Comparison of ENCODE assay signal across 22 cellular contexts in genomic region chr17:76008630-76009425, GRCh38. TPM values are rescaled to one million over a fixed set of nuclear protein-coding genes. Genes with fewer than 3 reads are reported as not detected.
DNase-seq lines count a peak whose midpoint lies in the region; FAIRE-seq and TF ChIP-seq lines count a peak whose summit lies in the region.
"Had no signal": no experiment of that assay in that cellular context is flagged by ENCODE, and none has a peak within 500 bp of the region (broad histone marks: within the 10 kb centered on the region; RNA-seq: fewer than 3 reads in every experiment).

No MANE protein-coding gene starts in this region.

- TF ChIP-seq POLR2A in H1 (IDR thresholded peaks at IDR 0.05; ENCODE audit: control extremely low read depth in 1 of 2, low read depth in 2 of 2, low read length in 2 of 2): no peak

- TF ChIP-seq RAD21 in H1 (IDR thresholded peaks at IDR 0.05 in 1 of 2, conservative IDR thresholded peaks at IDR 0.05 in 1 of 2; ENCODE audit: low read depth in 2 of 2, low read length in 2 of 2): no peak

- FAIRE-seq in H1 (lab: Jason Lieb, UNC) (no peak), RCC 7860 (lab: Jason Lieb, UNC) (no peak)
- FAIRE-seq: GM19239 had no signal

- H3K4me3 Mint-ChIP-seq in osteocyte (ENCODE audit: unreplicated experiment): no peak overlapping the region
- H3K4me3 Mint-ChIP-seq: CD4-positive, alpha-beta T cell had no signal

- no peaks in the 10 kb centered on the region for H3K9me3 Mint-ChIP-seq in osteocyte (ENCODE audit: unreplicated experiment)
- H3K9me3 Mint-ChIP-seq: CD4-positive, alpha-beta T cell had no signal

- no peak overlapping the region for H2BK20ac ChIP-seq in H1 (ENCODE audit: low read length)

- H3K14ac ChIP-seq in H1 (ENCODE audit: insufficient read length): no peak overlapping the region

- no peak for TF ChIP-seq CTCF in H1 (IDR thresholded peaks at IDR 0.05; ENCODE audit: control extremely low read depth in 1 of 3, insufficient read depth in 1 of 3, low read depth in 1 of 3, low read length in 3 of 3)
- TF ChIP-seq CTCF in osteocyte (IDR thresholded peaks at IDR 0.05): no peak

- H3K27me3 ChIP-seq in BLaER1: no peaks in the 10 kb centered on the region
- no peaks in the 10 kb centered on the region for H3K27me3 ChIP-seq in H1 (replicated peaks in 1 of 4; ENCODE audit: control insufficient read depth in 3 of 4, extremely low read depth in 1 of 4, insufficient read depth in 3 of 4, low read length in 3 of 4)
- H3K27me3 ChIP-seq: MG63 had no signal

- H2BK12ac ChIP-seq in H1 (ENCODE audit: low read depth, low read length): no peak overlapping the region

- H3K36me3 ChIP-seq in BLaER1 (0 out of 2 replicates have a peak, but pooled peaks cover 7% of the 10 kb centered on the region), H1 (ENCODE audit: control insufficient read depth in 2 of 4, insufficient read depth in 4 of 4, low read length in 3 of 4) (no peaks in the 10 kb centered on the region; a peak in 1 of 8 replicates)

- H3K4me2 ChIP-seq in BLaER1 (no peak overlapping the region), H1 (ENCODE audit: insufficient read depth in 1 of 2, low read depth in 2 of 2, low read length in 2 of 2) (no peak overlapping the region)

- H2AFZ ChIP-seq in H1 (ENCODE audit: low read length): no peak overlapping the region

- H3K9ac ChIP-seq in BLaER1: no peak overlapping the region
- H3K9ac ChIP-seq in H1 (replicated peaks in 1 of 4; ENCODE audit: extremely low read depth in 1 of 4, low read depth in 3 of 4, low read length in 3 of 4): no peak overlapping the region

- H3K27ac ChIP-seq in BLaER1 (0 out of 2 replicates have a peak overlapping the region, but pooled peaks have one; percentile 22), H1 (ENCODE audit: low read depth, low read length) (no peak overlapping the region)
- H3K27ac ChIP-seq: SK-N-MC had no signal

- no peak for DNase-seq in H1 (ENCODE audit: low read depth in 1 of 2, low spot score in 2 of 2)
- peak; percentile 83 for DNase-seq in osteocyte (ENCODE audit: extremely low spot score, unreplicated experiment)
- DNase-seq in RCC 7860 (ENCODE audit: low spot score): no peak
- DNase-seq in AG08395 (ENCODE audit: low spot score): no peak
- DNase-seq: CD4-positive, alpha-beta T cell; COR-L47; DMS79; MG63; NCI-H1048; NCI-H1417 treated with DMSO at 0.1 percent for 48 hours; NCI-H187; NCI-H446; NCI-H526; OCI-M1; SHP77 treated with DMSO at 0.1 percent for 48 hours had no signal

- H4K5ac ChIP-seq in H1 (ENCODE audit: insufficient read length, low read depth, low read length): no peak overlapping the region

- no peak for TF ChIP-seq EP300 in H1 (IDR thresholded peaks at IDR 0.05; ENCODE audit: borderline replicate concordance in 1 of 2, low read depth in 2 of 2, low read length in 2 of 2)

- H3K79me2 ChIP-seq in H1 (ENCODE audit: control insufficient read depth in 1 of 2, insufficient read depth in 2 of 2, low read length in 2 of 2): no peaks in the 10 kb centered on the region

- H2BK120ac ChIP-seq in H1 (replicated peaks; ENCODE audit: low read depth, low read length): no peak overlapping the region

- H3K36me3 Mint-ChIP-seq in osteocyte (ENCODE audit: unreplicated experiment): no peaks in the 10 kb centered on the region

- no peaks in the 10 kb centered on the region for H3K79me1 ChIP-seq in H1 (ENCODE audit: low read depth, low read length)

- H3K4me3 ChIP-seq in BLaER1 (no peak overlapping the region), H1 (ENCODE audit: extremely low read depth in 1 of 4, insufficient read depth in 2 of 4, low read depth in 3 of 4, low read length in 4 of 4) (no peak overlapping the region)
- H3K4me3 ChIP-seq: MG63, SK-N-MC had no signal

- POLR2A ChIA-PET in H1 (lab: Charles Lee; ENCODE audit: partially characterized antibody): interaction anchor here (0.7 to 1.6 kb wide), 8 partner anchors 11 to 262 kb away, joined by 3 to 7 read pairs (median 4); partner anchors contain the start of gene TRIM65

- peaks cover 56% of the 10 kb centered on the region for H3K4me1 ChIP-seq in BLaER1
- no peaks in the 10 kb centered on the region for H3K4me1 ChIP-seq in H1 (replicated peaks in 1 of 4; ENCODE audit: control insufficient read depth in 3 of 4, insufficient read depth in 4 of 4, low read length in 3 of 4)

- H3K9me3 ChIP-seq in BLaER1: no peaks in the 10 kb centered on the region
- H3K9me3 ChIP-seq in H1 (ENCODE audit: insufficient read depth in 2 of 2, low read depth in 1 of 2, low read length in 1 of 2): no peaks in the 10 kb centered on the region; a peak in 1 of 4 replicates
- H3K9me3 ChIP-seq: MG63 had no signal

- no peaks in the 10 kb centered on the region for H4K20me1 ChIP-seq in BLaER1
- no peaks in the 10 kb centered on the region for H4K20me1 ChIP-seq in H1 (replicated peaks in 1 of 2; ENCODE audit: control insufficient read depth in 1 of 2, insufficient read depth in 2 of 2, low read length in 2 of 2)

- no peaks in the 10 kb centered on the region for H3K27me3 Mint-ChIP-seq in osteocyte (ENCODE audit: unreplicated experiment)
- H3K27me3 Mint-ChIP-seq: CD4-positive, alpha-beta T cell had no signal

- H2BK15ac ChIP-seq in H1 (ENCODE audit: low read length): no peak overlapping the region

- H3K23me2 ChIP-seq in H1 (ENCODE audit: low read depth, low read length): no peaks in the 10 kb centered on the region

- H4K8ac ChIP-seq in H1 (ENCODE audit: extremely low read depth, insufficient read depth, low read length): peak overlapping the region; percentile 22

- H2BK5ac ChIP-seq in H1 (ENCODE audit: low read depth, low read length): no peak overlapping the region

- no peak overlapping the region for H3K23ac ChIP-seq in H1 (ENCODE audit: insufficient read length)

- WGBS in H1 (ENCODE audit: extremely low coverage in 1 of 2, insufficient coverage in 1 of 2, insufficient read length in 1 of 2, insufficient replicate concordance in 2 of 2, low coverage in 1 of 2, low lambda C conversion rate in 2 of 2, missing lambda C conversion rate in 1 of 2), 2 experiments: 96% methylated on average over 43 of the region's 56 CpGs; no CpG with 5 or more reads in 1 of the 2 experiments

- H2AK5ac ChIP-seq in H1 (ENCODE audit: low read depth, low read length): no peak overlapping the region

- CTCF ChIA-PET in H1 (lab: Charles Lee; ENCODE audit: partially characterized antibody): interaction anchor here (1.0 to 32.0 kb wide), 20 partner anchors 5 to 255 kb away, joined by 3 to 885 read pairs (median 4); partner anchors contain the start of genes CDK3, EVPL, MRPL38 and TRIM65

- no peak overlapping the region for H3K27ac Mint-ChIP-seq in osteocyte (ENCODE audit: unreplicated experiment)
- H3K27ac Mint-ChIP-seq: CD4-positive, alpha-beta T cell had no signal

- H3K4me1 Mint-ChIP-seq in osteocyte (ENCODE audit: unreplicated experiment): peaks cover 15% of the 10 kb centered on the region

- H4K91ac ChIP-seq in H1 (replicated peaks; ENCODE audit: insufficient read length, low read length): no peak overlapping the region

- H3K56ac ChIP-seq in H1 (replicated peaks; ENCODE audit: insufficient read length, low read depth, low read length): no peak overlapping the region

- H3K18ac ChIP-seq in H1 (ENCODE audit: extremely low read depth, low read length): no peak overlapping the region

- H3K4ac ChIP-seq in H1 (replicated peaks; ENCODE audit: insufficient read length, low read depth, low read length): no peak overlapping the region

RNA-seq across cellular contexts. Expression of gene CDK3, which starts 8.2 kb away (rescaled TPM):
- total RNA-seq in H1 (2021; fragmentation: NEBNext Ultra II Directional; extraction: Animal tissue kit (Norgen Biotek cat#: 25700)): 7.4 and 10.0 TPM in 2 replicates
- polyA plus RNA-seq in H1 (2011; rRNA removed): 14.6 and 20.1 TPM in 2 replicates
- 20.6 TPM for polyA plus RNA-seq in H1 (2011; cell fraction: cytosol; rRNA removed)
- 80.0 TPM for polyA plus RNA-seq in H1 (2011; cell fraction: nucleus; rRNA removed)
- 13.7 to 20.1 TPM (median 15.9 TPM) in 4 replicates for polyA plus RNA-seq in H1 (2012, experiment 1 of 2)
- polyA plus RNA-seq in H1 (2012, experiment 2 of 2): 6.3 TPM
- polyA plus RNA-seq in H1 (2013, experiment 1 of 2): 9.5 TPM
- polyA plus RNA-seq in H1 (2013, experiment 2 of 2): 8.7 TPM
- 3.3 and 4.3 TPM in 2 replicates for polyA minus RNA-seq in H1 (2011; rRNA and poly(A)+ RNA removed)
- polyA minus RNA-seq in H1 (2011; cell fraction: cytosol; rRNA and poly(A)+ RNA removed): 0.88 TPM
- polyA minus RNA-seq in H1 (2011; cell fraction: nucleus; rRNA and poly(A)+ RNA removed): 5.2 TPM
- 8.3 and 9.6 TPM in 2 replicates for total RNA-seq in osteocyte

RNA-seq across cellular contexts. Expression of gene EVPL, which starts 18.3 kb away (rescaled TPM):
- 0.75 and 0.99 TPM in 2 replicates for total RNA-seq in H1 (2021; fragmentation: NEBNext Ultra II Directional; extraction: Animal tissue kit (Norgen Biotek cat#: 25700))
- 0.20 and 0.35 TPM in 2 replicates for polyA plus RNA-seq in H1 (2011; rRNA removed)
- polyA plus RNA-seq in H1 (2011; cell fraction: cytosol; rRNA removed): 0.25 TPM
- 0.98 TPM for polyA plus RNA-seq in H1 (2011; cell fraction: nucleus; rRNA removed)
- polyA plus RNA-seq in H1 (2012, experiment 1 of 2): 0.30 to 0.69 TPM (median 0.51 TPM) in 4 replicates
- 0.20 TPM for polyA plus RNA-seq in H1 (2012, experiment 2 of 2)
- 0.55 TPM for polyA plus RNA-seq in H1 (2013, experiment 1 of 2)
- polyA plus RNA-seq in H1 (2013, experiment 2 of 2): 0.40 TPM
- 0.06 and 0.12 TPM in 2 replicates for polyA minus RNA-seq in H1 (2011; rRNA and poly(A)+ RNA removed)
- polyA minus RNA-seq in H1 (2011; cell fraction: cytosol; rRNA and poly(A)+ RNA removed): 0.88 TPM
- polyA minus RNA-seq in H1 (2011; cell fraction: nucleus; rRNA and poly(A)+ RNA removed): 0.30 TPM
- total RNA-seq in osteocyte: not detected in 2 replicates
- total RNA-seq: H4, LHCN-M2, RPMI7951 had no signal
- polyA plus RNA-seq: BJ had no signal

RNA-seq across cellular contexts. Expression of gene TEN1, which starts 29.8 kb away (rescaled TPM):
- total RNA-seq in H1 (2021; fragmentation: NEBNext Ultra II Directional; extraction: Animal tissue kit (Norgen Biotek cat#: 25700)): 15.9 and 17.6 TPM in 2 replicates
- polyA plus RNA-seq in H1 (2011; rRNA removed): 18.7 and 24.5 TPM in 2 replicates
- 27.9 TPM for polyA plus RNA-seq in H1 (2011; cell fraction: cytosol; rRNA removed)
- 56.7 TPM for polyA plus RNA-seq in H1 (2011; cell fraction: nucleus; rRNA removed)
- polyA plus RNA-seq in H1 (2012, experiment 1 of 2): 18.1 to 21.7 TPM (median 18.9 TPM) in 4 replicates
- 19.7 TPM for polyA plus RNA-seq in H1 (2012, experiment 2 of 2)
- polyA plus RNA-seq in H1 (2013, experiment 1 of 2): 16.5 TPM
- 15.2 TPM for polyA plus RNA-seq in H1 (2013, experiment 2 of 2)
- polyA minus RNA-seq in H1 (2011; rRNA and poly(A)+ RNA removed): 8.7 and 12.2 TPM in 2 replicates
- 6.6 TPM for polyA minus RNA-seq in H1 (2011; cell fraction: cytosol; rRNA and poly(A)+ RNA removed)
- 5.1 TPM for polyA minus RNA-seq in H1 (2011; cell fraction: nucleus; rRNA and poly(A)+ RNA removed)
- 23.7 and 25.2 TPM in 2 replicates for total RNA-seq in osteocyte

RNA-seq across cellular contexts. Expression of gene ACOX1, which starts 29.9 kb away (rescaled TPM):
- total RNA-seq in H1 (2021; fragmentation: NEBNext Ultra II Directional; extraction: Animal tissue kit (Norgen Biotek cat#: 25700)): 27.4 and 30.4 TPM in 2 replicates
- polyA plus RNA-seq in H1 (2011; rRNA removed): 10.2 and 10.5 TPM in 2 replicates
- 11.3 TPM for polyA plus RNA-seq in H1 (2011; cell fraction: cytosol; rRNA removed)
- polyA plus RNA-seq in H1 (2011; cell fraction: nucleus; rRNA removed): 20.2 TPM
- polyA plus RNA-seq in H1 (2012, experiment 1 of 2): 14.7 to 17.4 TPM (median 15.9 TPM) in 4 replicates
- polyA plus RNA-seq in H1 (2012, experiment 2 of 2): 3.5 TPM
- 8.5 TPM for polyA plus RNA-seq in H1 (2013, experiment 1 of 2)
- polyA plus RNA-seq in H1 (2013, experiment 2 of 2): 7.3 TPM
- 70.0 and 84.0 TPM in 2 replicates for polyA minus RNA-seq in H1 (2011; rRNA and poly(A)+ RNA removed)
- polyA minus RNA-seq in H1 (2011; cell fraction: cytosol; rRNA and poly(A)+ RNA removed): 61.4 TPM
- polyA minus RNA-seq in H1 (2011; cell fraction: nucleus; rRNA and poly(A)+ RNA removed): 33.9 TPM
- total RNA-seq in osteocyte: 48.0 and 53.4 TPM in 2 replicates
